Comparison of ENCODE assay signal across 9 cellular contexts in genomic region chr1:56525463-56526155, GRCh38. TPM values are rescaled to one million over a fixed set of nuclear protein-coding genes. Genes with fewer than 3 reads are reported as not detected.
DNase-seq lines count a peak whose midpoint lies in the region; ATAC-seq and TF ChIP-seq lines count a peak whose summit lies in the region.
"Had no signal": no experiment of that assay in that cellular context is flagged by ENCODE, and none has a peak within 500 bp of the region (broad histone marks: within the 10 kb centered on the region; RNA-seq: fewer than 3 reads in every experiment).

No MANE protein-coding gene starts in this region.

- H3K4me1 ChIP-seq in DND-41 (ENCODE audit: insufficient read depth, low read length), result peaks cover 65% of the 10 kb centered on the region

- no peaks in the 10 kb centered on the region for H3K9me3 ChIP-seq in DND-41 (ENCODE audit: insufficient read depth, low read length, severe bottlenecking)

- H4K20me1 ChIP-seq in DND-41 (ENCODE audit: insufficient read depth, low read length), result no peaks in the 10 kb centered on the region

- peak; percentile 60 for ATAC-seq in DND-41 (ENCODE audit: insufficient read depth, low read depth)
- peak; percentile 56 for ATAC-seq in GM19468 (IDR thresholded peaks at IDR 0.05; ENCODE audit: extremely low read depth, unreplicated experiment)
- peak; percentile 87 for ATAC-seq in HG03432 (IDR thresholded peaks at IDR 0.05; ENCODE audit: unreplicated experiment)
- ATAC-seq: HCT116 had no signal

- no peak overlapping the region for H3K4me3 ChIP-seq in DND-41 (ENCODE audit: low read depth in 1 of 2, low read length in 2 of 2)

- H3K9ac ChIP-seq in DND-41 (ENCODE audit: low read depth, low read length), result no peak overlapping the region

- no peak overlapping the region for H2AFZ ChIP-seq in DND-41 (ENCODE audit: low read depth, low read length)

- H3K36me3 ChIP-seq in DND-41 (ENCODE audit: insufficient read depth, low read length), result peaks cover 3% of the 10 kb centered on the region; the same call in 1 of the 2 replicates

- H3K4me2 ChIP-seq in DND-41 (ENCODE audit: insufficient read depth, low read length), result no peak overlapping the region

- no peaks in the 10 kb centered on the region for H3K27me3 ChIP-seq in DND-41 (ENCODE audit: insufficient read depth, low read length, poor library complexity)

- no peak for TF ChIP-seq CTCF in DND-41 (IDR thresholded peaks at IDR 0.05; ENCODE audit: borderline replicate concordance, extremely low read depth, low read length, poor library complexity, severe bottlenecking)

- H3K27ac ChIP-seq in DND-41 (ENCODE audit: low read length), result peak overlapping the region; percentile 38

- H3K79me2 ChIP-seq in DND-41 (ENCODE audit: insufficient read depth, low read length), result no peaks in the 10 kb centered on the region

- DNase-seq in DND-41 (peak; percentile 45), SW480 (ENCODE audit: low spot score) (peak; percentile 60), lung microvascular endothelial cell (ENCODE audit: low read depth in 2 of 2) (peak; percentile 72 to 73), iPS-NIHi7 (ENCODE audit: extremely low spot score) (no peak), T-helper 9 cell (no peak), NCI-H146 (lab: John Stamatoyannopoulos, UW) (no peak)

RNA-seq across cellular contexts. Expression of gene PLPP3, which starts 53.8 kb away (rescaled TPM):
- total RNA-seq in lung microvascular endothelial cell, result 21.1 and 58.1 TPM in 2 replicates

Comparison
In these comparisons a context has a peak if more than half of its experiments do, and no peak if none do; other contexts are left out.
1. DNase-seq: peak in DND-41 (single experiment), SW480 (single experiment) and lung microvascular endothelial cell (2 of 2); none in iPS-NIHi7 (single experiment), T-helper 9 cell (single experiment) and NCI-H146 (single experiment).
2. Peak in every context shown above with its lines, with median percentiles within 50 percentile points of each other: ATAC-seq.